Comparison of ENCODE assay signal across 22 cellular contexts in the genomic region with DNA sequence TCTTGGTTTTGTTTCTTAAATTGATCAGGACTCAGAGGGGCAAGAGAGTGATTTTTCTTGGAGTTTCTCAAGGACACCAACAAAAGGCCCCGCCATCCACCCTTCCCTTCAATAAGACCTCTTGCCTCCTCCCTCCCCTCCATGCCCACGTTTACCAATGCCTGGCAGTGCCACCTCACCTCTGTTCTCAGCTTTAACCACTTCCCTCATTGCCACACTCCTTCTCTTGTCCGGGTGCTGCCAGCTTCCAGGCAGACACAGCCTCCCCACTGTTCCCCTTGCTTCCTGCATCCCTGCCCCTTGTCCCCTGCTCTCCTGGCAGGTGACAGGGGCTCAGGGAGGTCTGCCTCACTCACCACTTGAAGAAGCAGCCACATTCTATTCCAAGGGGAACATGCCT.
"Had no signal": no experiment of that assay in that cellular context is flagged by ENCODE, and none has a peak within 500 bp of the region (broad histone marks: within the 10 kb centered on the region; RNA-seq: fewer than 3 reads in every experiment).

No MANE protein-coding gene starts in this region.

- H3K27ac ChIP-seq: colonic mucosa, hepatocyte, left ventricle myocardium inferior, lower lobe of right lung, parathyroid adenoma, psoas muscle, testis, tibial nerve had no signal

- H2AFZ ChIP-seq: hepatocyte, parathyroid adenoma had no signal

- H3K4me1 ChIP-seq: colonic mucosa, left ventricle myocardium inferior, lower lobe of right lung, parathyroid adenoma, psoas muscle, testis, tibial nerve had no signal

- ATAC-seq: left cardiac atrium; lower lobe of right lung; psoas muscle; sciatic nerve; stimulated activated naive CD8-positive, alpha-beta T cell treated with anti-CD3 and anti-CD28 coated beads, Interleukin-15, amount 100 ng/mL, for 72 hours had no signal

- H3K79me2 ChIP-seq: hepatocyte, parathyroid adenoma had no signal

- DNase-seq: colonic mucosa; dermis blood vessel endothelial cell; endodermal cell; foreskin melanocyte; head of caudate nucleus; kidney; left cardiac atrium; left ventricle myocardium inferior; lower lobe of right lung; midbrain; psoas muscle; spleen; stimulated activated CD4-positive, alpha-beta T cell treated with anti-CD3 and anti-CD28 coated beads, Interleukin-15, amount 100 ng/mL, for 24 hours; stimulated activated CD4-positive, alpha-beta T cell treated with anti-CD3 and anti-CD28 coated beads, Interleukin-1b, Interleukin-23, amount 100 ng/mL, for 48 hours; stimulated activated CD4-positive, alpha-beta T cell treated with anti-CD3 and anti-CD28 coated beads, Interleukin-4, amount 100 ng/mL, for 24 hours; stimulated activated naive B cell treated with anti-CD40 and anti-IgM and Interleukin-4, amounts not matched to agents 10 μg/mL and 1 μg/mL and 100 μg/mL, for 72 hours; stimulated activated naive CD8-positive, alpha-beta T cell treated with anti-CD3 and anti-CD28 coated beads, Interleukin-15, amount 100 ng/mL, for 72 hours; testis had no signal

- H3K4me3 ChIP-seq: colonic mucosa, hepatocyte, left ventricle myocardium inferior, lower lobe of right lung, psoas muscle, spleen, testis, tibial nerve had no signal

- H3K27me3 ChIP-seq: colonic mucosa, testis had no signal

- H3K4me2 ChIP-seq: hepatocyte had no signal

- H3K9me3 ChIP-seq: colonic mucosa, left ventricle myocardium inferior, lower lobe of right lung, psoas muscle, spleen, testis, tibial nerve had no signal

- H3K9ac ChIP-seq: parathyroid adenoma had no signal

- H3K36me3 ChIP-seq: colonic mucosa, left ventricle myocardium inferior, lower lobe of right lung, spleen, tibial nerve had no signal
